ENCODE assay signal across 24 cellular contexts in genomic region chr13:67395577-67395976, GRCh38.
"Had no signal": no experiment of that assay in that cellular context is flagged by ENCODE, and none has a peak within 500 bp of the region (broad histone marks: within the 10 kb centered on the region; RNA-seq: fewer than 3 reads in every experiment).

No MANE protein-coding gene starts in this region.

- H3K4me3 ChIP-seq: pancreas, prostate gland, right lobe of liver, sigmoid colon, stomach, thoracic aorta, thyroid gland, tibial nerve, upper lobe of left lung, vagina had no signal

- H3K36me3 ChIP-seq: neutrophil, pancreas, prostate gland, right lobe of liver, sigmoid colon, stomach, thoracic aorta, thyroid gland, tibial nerve, upper lobe of left lung, vagina had no signal

- H3K27me3 ChIP-seq: neutrophil, pancreas, sigmoid colon, stomach, thyroid gland, tibial nerve, upper lobe of left lung, vagina had no signal

- H3K9me3 ChIP-seq: pancreas, prostate gland, right lobe of liver, sigmoid colon, thoracic aorta, thyroid gland, tibial nerve, upper lobe of left lung, vagina had no signal

- H3K27ac ChIP-seq: neutrophil, pancreas, prostate gland, right lobe of liver, sigmoid colon, stomach, thoracic aorta, thyroid gland, tibial nerve, upper lobe of left lung, vagina had no signal

- H3K4me1 ChIP-seq: pancreas, prostate gland, right lobe of liver, sigmoid colon, stomach, thyroid gland, tibial nerve, upper lobe of left lung, vagina had no signal

- DNase-seq: naive thymus-derived CD4-positive, alpha-beta T cell; nephron progenitor cell; nucleus accumbens; pancreas; retina; right cardiac atrium; right lobe of liver; sigmoid colon; small intestine; stimulated activated CD4-positive, alpha-beta T cell treated with anti-CD3 and anti-CD28 coated beads, Interleukin-15, amount 100 ng/mL, for 24 hours; stimulated activated CD4-positive, alpha-beta T cell treated with anti-CD3 and anti-CD28 coated beads, Interleukin-2, amount 100 ng/mL, for 24 hours; stimulated activated CD4-positive, alpha-beta T cell treated with anti-CD3 and anti-CD28 coated beads, Interleukin-2, amount 100 ng/mL, for 48 hours; stimulated activated CD4-positive, alpha-beta T cell treated with anti-CD3 and anti-CD28 coated beads, Interleukin-4, amount 100 ng/mL, for 24 hours; stimulated activated naive B cell treated with anti-CD40 and anti-IgM and Interleukin-4, amounts not matched to agents 10 μg/mL and 1 μg/mL and 100 μg/mL, for 72 hours; stimulated activated naive CD4-positive, alpha-beta T cell treated with Interleukin-2 at 50 U/mL for 16 hours; stomach; thyroid gland; trophoblast cell had no signal
